Comparison of ENCODE assay signal across 8 cellular contexts in the genomic region with DNA sequence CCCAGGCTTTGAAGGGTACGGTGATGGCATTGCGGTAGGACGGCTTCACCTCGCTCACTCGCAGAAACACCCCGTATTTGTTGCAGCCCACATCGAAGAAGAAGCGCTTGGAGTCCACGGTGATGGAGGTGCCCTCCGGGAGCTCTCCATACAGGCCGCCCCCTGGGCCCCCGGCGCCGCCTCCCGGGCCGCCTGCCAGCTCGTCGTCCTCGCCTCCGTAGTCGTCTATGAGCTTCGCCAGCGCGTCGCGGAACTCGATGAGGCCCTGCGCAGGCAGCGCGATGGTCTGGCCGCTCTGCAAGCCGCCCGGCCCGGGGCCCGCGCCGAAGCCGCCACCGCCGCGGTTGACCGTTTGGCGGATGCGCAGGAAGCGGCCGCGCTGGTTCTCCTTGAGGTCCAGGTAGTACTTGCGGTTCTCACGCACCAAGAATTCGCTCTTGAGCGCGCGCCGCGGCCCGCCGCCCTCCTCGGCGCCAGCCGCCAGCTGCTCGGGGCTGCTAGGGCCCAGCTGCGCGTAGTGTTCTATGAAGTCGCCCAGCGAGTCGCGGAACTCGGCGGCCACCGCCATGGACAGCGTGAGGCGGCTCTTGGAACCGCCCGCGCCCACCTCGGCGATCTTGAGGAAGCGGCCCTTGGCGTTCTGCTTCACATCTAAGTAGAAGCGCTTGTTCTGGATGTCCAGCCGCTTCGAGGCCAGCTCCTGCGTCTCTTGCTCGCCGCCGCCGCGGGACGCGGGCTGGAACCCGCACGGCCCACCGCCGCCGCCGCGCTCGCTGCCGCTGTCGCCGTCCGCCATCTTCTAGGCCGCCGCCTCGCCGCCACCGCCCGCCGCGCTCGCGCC. TPM values are rescaled to one million over a fixed set of nuclear protein-coding genes. Genes with fewer than 3 reads are reported as not detected.
A peak's percentile ranks its signal among the peaks of the same experiment; 100 is the strongest.
DNase-seq lines count a peak whose midpoint lies in the region; ATAC-seq and TF ChIP-seq lines count a peak whose summit lies in the region.

No MANE protein-coding gene starts in this region.

- peaks cover 47% of the 10 kb centered on the region for H3K36me3 ChIP-seq in SJCRH30
- peaks cover 0 to 32% (median 0%) of the 10 kb centered on the region in 9 donors for H3K36me3 ChIP-seq in heart right ventricle
- peaks cover 2 to 15% of the 10 kb centered on the region in 2 donors for H3K36me3 ChIP-seq in psoas muscle (ENCODE audit: insufficient read depth in 1 of 2, low read depth in 1 of 2)

- intact Hi-C loops in heart right ventricle (cut with DNase I) = loop anchor here in 4 of 10 donors (2.0 to 10.0 kb wide), 5 partner anchors 32 to 230 kb away; a partner anchor contains a TSS
- intact Hi-C loops in psoas muscle (cut with DNase I) = loop anchor here (2.0 to 10.0 kb wide), 3 partner anchors 36 to 250 kb away; a partner anchor contains a TSS

- ATAC-seq in GM18873 (IDR thresholded peaks at IDR 0.05; ENCODE audit: low FRiP score, unreplicated experiment) = peak; percentile 21
- ATAC-seq in HG03196 (IDR thresholded peaks at IDR 0.05; ENCODE audit: unreplicated experiment) = peak; percentile 12
- peak; percentile 12 for ATAC-seq in activated naive CD8-positive, alpha-beta T cell treated with anti-CD3 and anti-CD28 coated beads, Interleukin-2, amount 10 ng/mL, durations not matched to agents 7 days and 5 days (ENCODE audit: low read depth)
- ATAC-seq in heart right ventricle = peak; percentile 17 to 77 (median 50)
- peak; percentile 11 to 41 (median 36) for ATAC-seq in psoas muscle

- H3K27me3 ChIP-seq in SJCRH30 (no peaks in the 10 kb centered on the region), heart right ventricle (no peaks in the 10 kb centered on the region), psoas muscle (ENCODE audit: insufficient read depth in 3 of 3, low read length in 2 of 3) (no peaks in the 10 kb centered on the region)

- peak; percentile 83 for DNase-seq in AG20443 (ENCODE audit: low spot score)
- peak; percentile 71 for DNase-seq in SJCRH30
- peak; percentile 73 for DNase-seq in activated naive CD8-positive, alpha-beta T cell treated with anti-CD3 and anti-CD28 coated beads, Interleukin-2, amount 10 ng/mL, durations not matched to agents 7 days and 5 days
- peak; percentile 64 to 75 for DNase-seq in heart right ventricle
- peak; percentile 66 to 86 for DNase-seq in psoas muscle
- no peak for DNase-seq in hippocampal formation (lab: John Stamatoyannopoulos, UW)

- H3K27ac ChIP-seq in SJCRH30 (peak overlapping the region; percentile 95), heart right ventricle (peak overlapping the region; percentile 80 to 98 (median 97)), psoas muscle (peak overlapping the region; percentile 99)

- H3K9me3 ChIP-seq in SJCRH30 (replicated peaks) = no peaks in the 10 kb centered on the region
- H3K9me3 ChIP-seq in heart right ventricle = no peaks in the 10 kb centered on the region
- H3K9me3 ChIP-seq in psoas muscle = no peaks in the 10 kb centered on the region

- H3K4me3 ChIP-seq in SJCRH30 = peak overlapping the region; percentile 98
- peak overlapping the region; percentile 55 to 97 (median 90) for H3K4me3 ChIP-seq in heart right ventricle
- peak overlapping the region; percentile 97 for H3K4me3 ChIP-seq in psoas muscle

- H3K4me1 Mint-ChIP-seq in activated naive CD8-positive, alpha-beta T cell treated with anti-CD3 and anti-CD28 coated beads, Interleukin-2, amount 10 ng/mL, durations not matched to agents 7 days and 5 days = peaks cover 58% of the 10 kb centered on the region

- POLR2A ChIA-PET in activated naive CD8-positive, alpha-beta T cell treated with anti-CD3 and anti-CD28 coated beads, Interleukin-2, amount 10 ng/mL, durations not matched to agents 7 days and 5 days (lab: Charles Lee) = interaction anchor here (0.6 to 5.6 kb wide), 32 partner anchors 9 to 311 kb away, joined by 3 to 98 read pairs (median 6); a partner anchor contains a TSS

- peak overlapping the region; percentile 91 for H3K4me3 Mint-ChIP-seq in activated naive CD8-positive, alpha-beta T cell treated with anti-CD3 and anti-CD28 coated beads, Interleukin-2, amount 10 ng/mL, durations not matched to agents 7 days and 5 days

- peak overlapping the region; percentile 93 for H3K27ac Mint-ChIP-seq in activated naive CD8-positive, alpha-beta T cell treated with anti-CD3 and anti-CD28 coated beads, Interleukin-2, amount 10 ng/mL, durations not matched to agents 7 days and 5 days

- H3K27me3 Mint-ChIP-seq in activated naive CD8-positive, alpha-beta T cell treated with anti-CD3 and anti-CD28 coated beads, Interleukin-2, amount 10 ng/mL, durations not matched to agents 7 days and 5 days = no peaks in the 10 kb centered on the region

- H3K4me1 ChIP-seq in SJCRH30 = peaks cover 45% of the 10 kb centered on the region
- H3K4me1 ChIP-seq in heart right ventricle = peaks cover 9 to 62% (median 49%) of the 10 kb centered on the region in 9 donors
- peaks cover 51% of the 10 kb centered on the region for H3K4me1 ChIP-seq in psoas muscle

- peaks cover 30% of the 10 kb centered on the region for H3K36me3 Mint-ChIP-seq in activated naive CD8-positive, alpha-beta T cell treated with anti-CD3 and anti-CD28 coated beads, Interleukin-2, amount 10 ng/mL, durations not matched to agents 7 days and 5 days

- 0 to 1% methylated on average over 103 to 112 of the region's 112 CpGs for WGBS in heart right ventricle, 2 donors
- WGBS in psoas muscle, 3 donors = 0 to 1% (median 0%) methylated on average over 81 to 112 of the region's 112 CpGs

- TF ChIP-seq CTCF in heart right ventricle (IDR thresholded peaks at IDR 0.05) = no peak
- TF ChIP-seq CTCF in psoas muscle (IDR thresholded peaks at IDR 0.05) = no peak

- H3K9me3 Mint-ChIP-seq in activated naive CD8-positive, alpha-beta T cell treated with anti-CD3 and anti-CD28 coated beads, Interleukin-2, amount 10 ng/mL, durations not matched to agents 7 days and 5 days = no peaks in the 10 kb centered on the region

RNA-seq across cellular contexts. Expression of a gene that starts 0.6 kb away (rescaled TPM):
- 37.3 and 42.7 TPM in 2 replicates for total RNA-seq in SJCRH30 (2014; rRNA removed; shearing (Covaris generic))
- 10 to 100 TPM; 34.8 to 35.6 TPM for total RNA-seq in activated naive CD8-positive, alpha-beta T cell treated with anti-CD3 and anti-CD28 coated beads, Interleukin-2, amount 10 ng/mL, durations not matched to agents 7 days and 5 days
- total RNA-seq in heart right ventricle (10 to 100 TPM; 12.7 to 18.7 (median 16.7) TPM), psoas muscle (10 to 100 TPM; 14.1 to 27.2 (median 21.8) TPM)
- polyA plus RNA-seq in heart right ventricle (1 to 10 TPM; 6.6 to 7.7 TPM), psoas muscle (10 to 100 TPM in 2 of 3 donors, 1 to 10 TPM in 1; 8.8 to 25.5 (median 18.8) TPM)

RNA-seq across cellular contexts. Expression of a gene that starts 36.9 kb away (rescaled TPM):
- total RNA-seq in SJCRH30 (2014; rRNA removed; shearing (Covaris generic)) = 454 and 459 TPM in 2 replicates
- total RNA-seq in activated naive CD8-positive, alpha-beta T cell treated with anti-CD3 and anti-CD28 coated beads, Interleukin-2, amount 10 ng/mL, durations not matched to agents 7 days and 5 days = 100 to 1,000 TPM; 359 to 368 TPM
- 100 to 1,000 TPM; 206 to 280 (median 259) TPM for total RNA-seq in heart right ventricle
- 100 to 1,000 TPM; 109 to 131 TPM for polyA plus RNA-seq in heart right ventricle
- total RNA-seq in psoas muscle = 100 to 1,000 TPM; 121 to 155 (median 127) TPM
- 100 to 1,000 TPM in 1 of 3 donors, 10 to 100 TPM in 2; 37.1 to 129 (median 66.5) TPM for polyA plus RNA-seq in psoas muscle

Comparison
In these comparisons a context has a peak if more than half of its experiments do, and no peak if none do; other contexts are left out.
1. DNase-seq: peak in AG20443 (single experiment), SJCRH30 (2 of 2), activated naive CD8-positive, alpha-beta T cell treated with anti-CD3 and anti-CD28 coated beads, Interleukin-2, amount 10 ng/mL, durations not matched to agents 7 days and 5 days (single experiment), heart right ventricle (2 of 2) and psoas muscle (2 of 2); none in hippocampal formation (0 of 2).
2. Peak in every context shown above with its lines, with median percentiles within 50 percentile points of each other: ATAC-seq, H3K27ac ChIP-seq and H3K4me3 ChIP-seq.